1 cellular context compared by ENCODE assay signal in genomic region chr14:105249175-105250007, GRCh38.
TF ChIP-seq lines count a peak whose summit lies in the region.

No MANE protein-coding gene starts in this region.

TF ChIP-seq in WTC11, 78 proteins besides CTCF, POLR2A, EP300 and RAD21 (continued from another document):
- TF ChIP-seq ARID4B (CRISPR knock-in tag; IDR thresholded peaks at IDR 0.05; ENCODE audit: borderline replicate concordance), result no peak
- no peak for TF ChIP-seq AR (CRISPR knock-in tag; IDR thresholded peaks at IDR 0.05)
- no peak for TF ChIP-seq ATF1 (CRISPR knock-in tag; IDR thresholded peaks at IDR 0.05)
- TF ChIP-seq FOXJ3 (CRISPR knock-in tag; IDR thresholded peaks at IDR 0.05; ENCODE audit: borderline replicate concordance), result no peak
